Comparison of ENCODE assay signal across 26 cellular contexts in genomic region chr10:77266242-77266641, GRCh38.
"Had no signal": no experiment of that assay in that cellular context is flagged by ENCODE, and none has a peak within 500 bp of the region (broad histone marks: within the 10 kb centered on the region; RNA-seq: fewer than 3 reads in every experiment).

No MANE protein-coding gene starts in this region.

- DNase-seq: activated B cell treated with CpG ODN at 0.5 μM for 24 hours; activated CD4-positive, alpha-beta T cell treated with anti-CD3 and anti-CD28 coated beads, Interleukin-2, amount 50 U/mL, for 1 hour; activated CD8-positive, alpha-beta T cell treated with anti-CD3 and anti-CD28 coated beads for 36 hours; activated naive CD8-positive, alpha-beta T cell treated with anti-CD3 and anti-CD28 coated beads, Interleukin-2, amount 50 U/mL, for 24 hours; activated T-cell treated with anti-CD3 and anti-CD28 coated beads, Interleukin-2, amount 50 U/mL, for 4 hours; amygdala; effector CD8-positive, alpha-beta T cell; esophagus squamous epithelium; foreskin melanocyte; left ventricle myocardium superior; naive B cell; posterior cingulate gyrus; sigmoid colon; small intestine; stimulated activated CD4-positive, alpha-beta T cell treated with anti-CD3 and anti-CD28 coated beads, Interleukin-1b, Interleukin-23, amount 100 ng/mL, for 48 hours; stimulated activated CD4-positive, alpha-beta T cell treated with anti-CD3 and anti-CD28 coated beads, Interleukin-4, amount 100 ng/mL, for 4 hours; stimulated activated CD8-positive, alpha-beta memory T cell treated with anti-CD3 and anti-CD28 coated beads, Interleukin-4, amount 100 ng/mL, for 48 hours; T-helper 1 cell; trophoblast cell had no signal

- H3K36me3 ChIP-seq: esophagus squamous epithelium, sigmoid colon had no signal

- H3K27me3 ChIP-seq: sigmoid colon had no signal

- ATAC-seq: activated CD8-positive, alpha-beta T cell treated with anti-CD3 and anti-CD28 coated beads for 36 hours; activated naive CD8-positive, alpha-beta T cell treated with anti-CD3 and anti-CD28 coated beads, Interleukin-2, amount 50 U/mL, for 24 hours; activated T-cell treated with anti-CD3 and anti-CD28 coated beads, Interleukin-2, amount 50 U/mL, for 4 hours; activated T-helper 17 cell treated with anti-CD3 and anti-CD28 coated beads, Interleukin-2, amount 50 U/mL, for 72 hours; left ventricle myocardium superior; stimulated activated memory B cell treated with anti-CD40 and anti-IgM and Interleukin-4, amounts not matched to agents 10 μg/mL and 1 μg/mL and 100 μg/mL, for 72 hours had no signal

- FAIRE-seq: colon, endometrium, islet of Langerhans, small intestine, urothelium cell line had no signal

- H3K4me3 ChIP-seq: esophagus squamous epithelium, sigmoid colon had no signal

- H3K27ac ChIP-seq: epithelial cell of prostate, esophagus squamous epithelium had no signal

- H3K9me3 ChIP-seq: esophagus squamous epithelium, sigmoid colon had no signal
